ENCODE assay signal across 1 cellular context in genomic region chr6:24504642-24505586, GRCh38.
A peak's percentile ranks its signal among the peaks of the same experiment; 100 is the strongest.
TF ChIP-seq lines count a peak whose summit lies in the region.

No MANE protein-coding gene starts in this region.

TF ChIP-seq in HepG2, 621 proteins besides CTCF, POLR2A, EP300 and RAD21 (continued from another document and continues in another):
- TF ChIP-seq ZFP91 (CRISPR knock-in tag; IDR thresholded peaks at IDR 0.05; ENCODE audit: borderline replicate concordance) (peak; percentile 77; the same call in 1 of the 2 replicates), SRSF1 (optimal IDR thresholded peaks at IDR 0.05; ENCODE audit: low read depth, low read length) (no peak), PAXIP1 (CRISPR knock-in tag; conservative IDR thresholded peaks at IDR 0.05) (peak; percentile 91), CBX1 (IDR thresholded peaks at IDR 0.05; ENCODE audit: low read depth) (peak; percentile 34), ZNF768 (CRISPR knock-in tag; IDR thresholded peaks at IDR 0.05) (peak; percentile 44; the same call in 1 of the 2 replicates), NFKB2 (CRISPR knock-in tag; IDR thresholded peaks at IDR 0.05; ENCODE audit: borderline replicate concordance) (peak; percentile 66; the same call in 1 of the 2 replicates), ZSCAN29 (CRISPR knock-in tag; conservative IDR thresholded peaks at IDR 0.05) (no peak; the same call in 1 of the 2 replicates), ZNF205 (CRISPR knock-in tag; IDR thresholded peaks at IDR 0.05) (peak; percentile 64), ZNF724P (CRISPR knock-in tag; IDR thresholded peaks at IDR 0.05; ENCODE audit: borderline replicate concordance) (no peak), FOXK1 (CRISPR knock-in tag; IDR thresholded peaks at IDR 0.05; ENCODE audit: borderline replicate concordance, low read depth) (0 out of 2 replicates have a peak, but pooled peaks have one; percentile 27), IKZF5 (CRISPR knock-in tag; IDR thresholded peaks at IDR 0.05) (peak; percentile 91), TEAD3 (CRISPR knock-in tag; optimal IDR thresholded peaks at IDR 0.05; ENCODE audit: borderline replicate concordance) (peak; percentile 88), NFYB (CRISPR knock-in tag; IDR thresholded peaks at IDR 0.05) (no peak), ZSCAN5A (CRISPR knock-in tag; IDR thresholded peaks at IDR 0.05; ENCODE audit: borderline replicate concordance) (0 out of 2 replicates have a peak, but pooled peaks have one; percentile 71), CBX5 (CRISPR knock-in tag; IDR thresholded peaks at IDR 0.05; ENCODE audit: borderline replicate concordance) (peak; percentile 23; the same call in 1 of the 2 replicates), ZNF20 (CRISPR knock-in tag; IDR thresholded peaks at IDR 0.05) (no peak), ZNF24 (IDR thresholded peaks at IDR 0.05) (no peak; the same call in 1 of the 2 replicates), CEBPB (IDR thresholded peaks at IDR 0.05; ENCODE audit: borderline replicate concordance, low read depth, low read length) (peak; percentile 79), MYPOP (CRISPR knock-in tag; IDR thresholded peaks at IDR 0.05) (0 out of 2 replicates have a peak, but pooled peaks have one; percentile 30), ZNF343 (CRISPR knock-in tag; IDR thresholded peaks at IDR 0.05) (peak; percentile 99), ETV5 (CRISPR knock-in tag; IDR thresholded peaks at IDR 0.05; ENCODE audit: borderline replicate concordance) (peak; percentile 85; the same call in 1 of the 2 replicates), ERF (CRISPR knock-in tag; IDR thresholded peaks at IDR 0.05) (0 out of 2 replicates have a peak, but pooled peaks have one; percentile 27), FOSL2 (CRISPR knock-in tag; IDR thresholded peaks at IDR 0.05) (peak; percentile 56), PHF21A (CRISPR knock-in tag; IDR thresholded peaks at IDR 0.05) (peak; percentile 82), ZEB1 (IDR thresholded peaks at IDR 0.05; ENCODE audit: insufficient replicate concordance, low read depth) (peak; percentile 98), ZGPAT (CRISPR knock-in tag; IDR thresholded peaks at IDR 0.05) (peak; percentile 78), ZNF503 (CRISPR knock-in tag; IDR thresholded peaks at IDR 0.05) (peak; percentile 43; the same call in 1 of the 2 replicates), ZBTB7B (CRISPR knock-in tag; IDR thresholded peaks at IDR 0.05) (peak; percentile 42; the same call in 1 of the 2 replicates), FIP1L1 (IDR thresholded peaks at IDR 0.05; ENCODE audit: borderline replicate concordance, insufficient read depth, low read depth, low read length) (0 out of 2 replicates have a peak, but pooled peaks have one; percentile 38), ZNF644 (CRISPR knock-in tag; IDR thresholded peaks at IDR 0.05; ENCODE audit: low read depth) (peak; percentile 95), E2F2 (CRISPR knock-in tag; IDR thresholded peaks at IDR 0.05; ENCODE audit: borderline replicate concordance) (no peak), PRPF4 (IDR thresholded peaks at IDR 0.05; ENCODE audit: low read depth, low read length, poor library complexity, severe bottlenecking) (no peak), ZHX1 (CRISPR knock-in tag; IDR thresholded peaks at IDR 0.05; ENCODE audit: low read depth) (0 out of 2 replicates have a peak, but pooled peaks have one; percentile 64), POLR2AphosphoS5 (IDR thresholded peaks at IDR 0.05; ENCODE audit: low read depth, low read length) (peak; percentile 39; the same call in 1 of the 2 replicates), BCL6 (CRISPR knock-in tag; IDR thresholded peaks at IDR 0.05) (peak; percentile 9; the same call in 1 of the 2 replicates), SALL1 (CRISPR knock-in tag; IDR thresholded peaks at IDR 0.05) (peak; percentile 97), HDAC2 (CRISPR knock-in tag; IDR thresholded peaks at IDR 0.05) (peak; percentile 83), ZBTB44 (CRISPR knock-in tag; IDR thresholded peaks at IDR 0.05) (no peak)
